Comparison of ENCODE assay signal across 1 cellular context in the genomic region with DNA sequence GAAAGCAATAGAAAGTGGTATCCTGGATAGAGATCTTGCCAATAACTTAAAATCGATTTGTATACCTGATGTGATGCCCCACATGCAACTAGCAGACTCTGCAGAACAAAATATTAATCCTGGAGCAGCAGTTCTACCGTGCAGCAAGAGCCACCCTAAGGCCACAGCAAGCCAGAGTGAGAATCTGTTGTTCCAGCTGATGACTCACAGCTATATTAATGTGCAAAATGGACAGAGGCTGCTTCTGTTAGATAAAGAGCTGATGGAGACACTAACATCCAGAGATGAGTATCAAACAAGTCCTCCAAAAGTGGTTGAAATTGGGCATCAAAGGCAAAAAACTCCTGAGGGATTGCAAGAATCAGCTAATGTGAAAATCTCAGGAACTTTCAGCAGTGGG.
TF ChIP-seq lines count a peak whose summit lies in the region.

No MANE protein-coding gene starts in this region.

TF ChIP-seq in K562, 482 proteins besides CTCF, POLR2A, EP300 and RAD21 (continued from another document):
- TF ChIP-seq TRIM28 (IDR thresholded peaks at IDR 0.05) (no peak), TBL1XR1 (IDR thresholded peaks at IDR 0.05; ENCODE audit: low read length in 2 of 2) (no peak), RBM34 (IDR thresholded peaks at IDR 0.05; ENCODE audit: borderline replicate concordance, insufficient read depth, low read length) (no peak), JUND (IDR thresholded peaks at IDR 0.05; ENCODE audit: borderline replicate concordance, low read depth, low read length) (peak; percentile 33; the same call in 1 of the 2 replicates), JUND (tag; IDR thresholded peaks at IDR 0.05; ENCODE audit: borderline replicate concordance, low read depth, low read length) (0 out of 3 replicates have a peak, but pooled peaks have one; percentile 29), RBBP5 (IDR thresholded peaks at IDR 0.05; ENCODE audit: borderline replicate concordance, insufficient read depth, low read length, poor library complexity, severe bottlenecking) (no peak), YBX1 (IDR thresholded peaks at IDR 0.05) (no peak), ZNF77 (CRISPR knock-in tag; IDR thresholded peaks at IDR 0.05) (no peak), ZNF165 (CRISPR knock-in tag; IDR thresholded peaks at IDR 0.05; ENCODE audit: borderline replicate concordance) (no peak), NCOA1 (IDR thresholded peaks at IDR 0.05; ENCODE audit: low read depth) (no peak), POLR2AphosphoS2 (IDR thresholded peaks at IDR 0.05; ENCODE audit: low read length) (no peak), FOSL1 (tag; conservative IDR thresholded peaks at IDR 0.05) (peak; percentile 87), DPF2 (IDR thresholded peaks at IDR 0.05) (0 out of 2 replicates have a peak, but pooled peaks have one; percentile 38)
- TF ChIP-seq, protein P1, sequence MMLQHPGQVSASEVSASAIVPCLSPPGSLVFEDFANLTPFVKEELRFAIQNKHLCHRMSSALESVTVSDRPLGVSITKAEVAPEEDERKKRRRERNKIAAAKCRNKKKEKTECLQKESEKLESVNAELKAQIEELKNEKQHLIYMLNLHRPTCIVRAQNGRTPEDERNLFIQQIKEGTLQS (IDR thresholded peaks at IDR 0.05): peak; percentile 33
- TF ChIP-seq, protein P1 (CRISPR knock-in tag; conservative IDR thresholded peaks at IDR 0.05): no peak
- TF ChIP-seq, protein P2, sequence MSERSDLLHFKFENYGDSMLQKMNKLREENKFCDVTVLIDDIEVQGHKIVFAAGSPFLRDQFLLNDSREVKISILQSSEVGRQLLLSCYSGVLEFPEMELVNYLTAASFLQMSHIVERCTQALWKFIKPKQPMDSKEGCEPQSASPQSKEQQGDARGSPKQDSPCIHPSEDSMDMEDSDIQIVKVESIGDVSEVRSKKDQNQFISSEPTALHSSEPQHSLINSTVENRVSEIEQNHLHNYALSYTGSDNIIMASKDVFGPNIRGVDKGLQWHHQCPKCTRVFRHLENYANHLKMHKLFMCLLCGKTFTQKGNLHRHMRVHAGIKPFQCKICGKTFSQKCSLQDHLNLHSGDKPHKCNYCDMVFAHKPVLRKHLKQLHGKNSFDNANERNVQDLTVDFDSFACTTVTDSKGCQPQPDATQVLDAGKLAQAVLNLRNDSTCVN (CRISPR knock-in tag; IDR thresholded peaks at IDR 0.05): no peak
- TF ChIP-seq, protein P3, sequence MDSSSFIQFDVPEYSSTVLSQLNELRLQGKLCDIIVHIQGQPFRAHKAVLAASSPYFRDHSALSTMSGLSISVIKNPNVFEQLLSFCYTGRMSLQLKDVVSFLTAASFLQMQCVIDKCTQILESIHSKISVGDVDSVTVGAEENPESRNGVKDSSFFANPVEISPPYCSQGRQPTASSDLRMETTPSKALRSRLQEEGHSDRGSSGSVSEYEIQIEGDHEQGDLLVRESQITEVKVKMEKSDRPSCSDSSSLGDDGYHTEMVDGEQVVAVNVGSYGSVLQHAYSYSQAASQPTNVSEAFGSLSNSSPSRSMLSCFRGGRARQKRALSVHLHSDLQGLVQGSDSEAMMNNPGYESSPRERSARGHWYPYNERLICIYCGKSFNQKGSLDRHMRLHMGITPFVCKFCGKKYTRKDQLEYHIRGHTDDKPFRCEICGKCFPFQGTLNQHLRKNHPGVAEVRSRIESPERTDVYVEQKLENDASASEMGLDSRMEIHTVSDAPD (CRISPR knock-in tag; IDR thresholded peaks at IDR 0.05): no peak
- TF ChIP-seq, protein P4, sequence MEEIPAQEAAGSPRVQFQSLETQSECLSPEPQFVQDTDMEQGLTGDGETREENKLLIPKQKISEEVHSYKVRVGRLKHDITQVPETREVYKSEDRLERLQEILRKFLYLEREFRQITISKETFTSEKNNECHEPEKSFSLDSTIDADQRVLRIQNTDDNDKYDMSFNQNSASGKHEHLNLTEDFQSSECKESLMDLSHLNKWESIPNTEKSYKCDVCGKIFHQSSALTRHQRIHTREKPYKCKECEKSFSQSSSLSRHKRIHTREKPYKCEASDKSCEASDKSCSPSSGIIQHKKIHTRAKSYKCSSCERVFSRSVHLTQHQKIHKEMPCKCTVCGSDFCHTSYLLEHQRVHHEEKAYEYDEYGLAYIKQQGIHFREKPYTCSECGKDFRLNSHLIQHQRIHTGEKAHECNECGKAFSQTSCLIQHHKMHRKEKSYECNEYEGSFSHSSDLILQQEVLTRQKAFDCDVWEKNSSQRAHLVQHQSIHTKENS (CRISPR knock-in tag; IDR thresholded peaks at IDR 0.05): no peak
- TF ChIP-seq, protein P5, sequence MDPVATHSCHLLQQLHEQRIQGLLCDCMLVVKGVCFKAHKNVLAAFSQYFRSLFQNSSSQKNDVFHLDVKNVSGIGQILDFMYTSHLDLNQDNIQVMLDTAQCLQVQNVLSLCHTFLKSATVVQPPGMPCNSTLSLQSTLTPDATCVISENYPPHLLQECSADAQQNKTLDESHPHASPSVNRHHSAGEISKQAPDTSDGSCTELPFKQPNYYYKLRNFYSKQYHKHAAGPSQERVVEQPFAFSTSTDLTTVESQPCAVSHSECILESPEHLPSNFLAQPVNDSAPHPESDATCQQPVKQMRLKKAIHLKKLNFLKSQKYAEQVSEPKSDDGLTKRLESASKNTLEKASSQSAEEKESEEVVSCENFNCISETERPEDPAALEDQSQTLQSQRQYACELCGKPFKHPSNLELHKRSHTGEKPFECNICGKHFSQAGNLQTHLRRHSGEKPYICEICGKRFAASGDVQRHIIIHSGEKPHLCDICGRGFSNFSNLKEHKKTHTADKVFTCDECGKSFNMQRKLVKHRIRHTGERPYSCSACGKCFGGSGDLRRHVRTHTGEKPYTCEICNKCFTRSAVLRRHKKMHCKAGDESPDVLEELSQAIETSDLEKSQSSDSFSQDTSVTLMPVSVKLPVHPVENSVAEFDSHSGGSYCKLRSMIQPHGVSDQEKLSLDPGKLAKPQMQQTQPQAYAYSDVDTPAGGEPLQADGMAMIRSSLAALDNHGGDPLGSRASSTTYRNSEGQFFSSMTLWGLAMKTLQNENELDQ (CRISPR knock-in tag; IDR thresholded peaks at IDR 0.05; ENCODE audit: borderline replicate concordance): no peak
